1 cellular context compared by ENCODE assay signal in genomic region chr2:46535360-46535759, GRCh38.
TF ChIP-seq lines count a peak whose summit lies in the region.

No MANE protein-coding gene starts in this region.

TF ChIP-seq in GM12878, 131 proteins besides CTCF, POLR2A, EP300 and RAD21 (continued from another document and continues in another):
- TF ChIP-seq SPI1 (IDR thresholded peaks at IDR 0.05; ENCODE audit: borderline replicate concordance, insufficient read depth, low read depth, low read length) (peak; percentile 41; the same call in 1 of the 2 replicates), WRNIP1 (IDR thresholded peaks at IDR 0.05; ENCODE audit: borderline replicate concordance, low read depth, low read length) (no peak), JUND (IDR thresholded peaks at IDR 0.05; ENCODE audit: low read depth, low read length) (no peak), POU2F2 (IDR thresholded peaks at IDR 0.05; ENCODE audit: borderline replicate concordance, low read depth, low read length) (peak; percentile 25; the same call in 1 of the 3 replicates), IKZF2 (IDR thresholded peaks at IDR 0.05) (peak; percentile 56 to 82; a peak in 2 of 4 replicates), SREBF1 (IDR thresholded peaks at IDR 0.05; ENCODE audit: low read length) (no peak), ATF7 (IDR thresholded peaks at IDR 0.05; ENCODE audit: low read depth) (peak; percentile 84), MXI1 (IDR thresholded peaks at IDR 0.05; ENCODE audit: low read depth, low read length) (peak; percentile 70), RELA (IDR thresholded peaks at IDR 0.05; ENCODE audit: borderline replicate concordance, partially characterized antibody) (no peak), ZNF217 (IDR thresholded peaks at IDR 0.05) (no peak), GATAD2B (conservative IDR thresholded peaks at IDR 0.05; ENCODE audit: low read depth) (peak; percentile 82), CHD1 (IDR thresholded peaks at IDR 0.05; ENCODE audit: low read depth, low read length) (no peak), NR2F1 (conservative IDR thresholded peaks at IDR 0.05) (peak; percentile 82), ZNF622 (IDR thresholded peaks at IDR 0.05) (no peak), RBBP5 (conservative IDR thresholded peaks at IDR 0.05) (no peak), PRDM15 (CRISPR knock-in tag; IDR thresholded peaks at IDR 0.05) (no peak), EZH2 (IDR thresholded peaks at IDR 0.05; ENCODE audit: borderline replicate concordance, control insufficient read depth, low read depth, low read length) (no peak), MYC (IDR thresholded peaks at IDR 0.05; ENCODE audit: insufficient read depth, insufficient read length, insufficient replicate concordance, low read length, severe bottlenecking) (no peak), BACH1 (IDR thresholded peaks at IDR 0.05; ENCODE audit: borderline replicate concordance) (no peak; the same call in 1 of the 2 replicates), ZNF207 (IDR thresholded peaks at IDR 0.05; ENCODE audit: borderline replicate concordance) (no peak), MAX (IDR thresholded peaks at IDR 0.05; ENCODE audit: low read depth, low read length) (no peak), SMAD5 (IDR thresholded peaks at IDR 0.05; ENCODE audit: low read depth) (no peak), CEBPZ (IDR thresholded peaks at IDR 0.05; ENCODE audit: low read depth, low read length) (no peak), SIX5 (IDR thresholded peaks at IDR 0.05; ENCODE audit: low read depth, low read length, severe bottlenecking) (no peak), RAD51 (IDR thresholded peaks at IDR 0.05) (peak; percentile 88), MEF2A (IDR thresholded peaks at IDR 0.05; ENCODE audit: insufficient read depth, low read depth, low read length) (0 out of 2 replicates have a peak, but pooled peaks have one; percentile 40), IRF4 (IDR thresholded peaks at IDR 0.05; ENCODE audit: low read depth, low read length) (0 out of 2 replicates have a peak, but pooled peaks have one; percentile 14), SRF (IDR thresholded peaks at IDR 0.05; ENCODE audit: low read depth in 2 of 2, low read length in 2 of 2) (no peak), RELB (IDR thresholded peaks at IDR 0.05; ENCODE audit: low read depth) (peak; percentile 85), NBN (IDR thresholded peaks at IDR 0.05) (peak; percentile 91), JUNB (IDR thresholded peaks at IDR 0.05) (no peak), PAX5 (IDR thresholded peaks at IDR 0.05; ENCODE audit: borderline replicate concordance, low read depth, low read length) (peak; percentile 35; the same call in 1 of the 2 replicates), ZNF592 (IDR thresholded peaks at IDR 0.05) (0 out of 2 replicates have a peak, but pooled peaks have one; percentile 19), STAT1 (conservative IDR thresholded peaks at IDR 0.05) (no peak), ZBTB11 (CRISPR knock-in tag; IDR thresholded peaks at IDR 0.05) (no peak)
- TF ChIP-seq, protein P1, sequence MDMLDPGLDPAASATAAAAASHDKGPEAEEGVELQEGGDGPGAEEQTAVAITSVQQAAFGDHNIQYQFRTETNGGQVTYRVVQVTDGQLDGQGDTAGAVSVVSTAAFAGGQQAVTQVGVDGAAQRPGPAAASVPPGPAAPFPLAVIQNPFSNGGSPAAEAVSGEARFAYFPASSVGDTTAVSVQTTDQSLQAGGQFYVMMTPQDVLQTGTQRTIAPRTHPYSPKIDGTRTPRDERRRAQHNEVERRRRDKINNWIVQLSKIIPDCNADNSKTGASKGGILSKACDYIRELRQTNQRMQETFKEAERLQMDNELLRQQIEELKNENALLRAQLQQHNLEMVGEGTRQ (IDR thresholded peaks at IDR 0.05; ENCODE audit: borderline replicate concordance, low read depth, low read length), result peak; percentile 27; the same call in 1 of the 2 replicates
- TF ChIP-seq, protein P2, sequence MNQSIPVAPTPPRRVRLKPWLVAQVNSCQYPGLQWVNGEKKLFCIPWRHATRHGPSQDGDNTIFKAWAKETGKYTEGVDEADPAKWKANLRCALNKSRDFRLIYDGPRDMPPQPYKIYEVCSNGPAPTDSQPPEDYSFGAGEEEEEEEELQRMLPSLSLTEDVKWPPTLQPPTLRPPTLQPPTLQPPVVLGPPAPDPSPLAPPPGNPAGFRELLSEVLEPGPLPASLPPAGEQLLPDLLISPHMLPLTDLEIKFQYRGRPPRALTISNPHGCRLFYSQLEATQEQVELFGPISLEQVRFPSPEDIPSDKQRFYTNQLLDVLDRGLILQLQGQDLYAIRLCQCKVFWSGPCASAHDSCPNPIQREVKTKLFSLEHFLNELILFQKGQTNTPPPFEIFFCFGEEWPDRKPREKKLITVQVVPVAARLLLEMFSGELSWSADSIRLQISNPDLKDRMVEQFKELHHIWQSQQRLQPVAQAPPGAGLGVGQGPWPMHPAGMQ (IDR thresholded peaks at IDR 0.05; ENCODE audit: borderline replicate concordance), result no peak
- TF ChIP-seq, protein P3, sequence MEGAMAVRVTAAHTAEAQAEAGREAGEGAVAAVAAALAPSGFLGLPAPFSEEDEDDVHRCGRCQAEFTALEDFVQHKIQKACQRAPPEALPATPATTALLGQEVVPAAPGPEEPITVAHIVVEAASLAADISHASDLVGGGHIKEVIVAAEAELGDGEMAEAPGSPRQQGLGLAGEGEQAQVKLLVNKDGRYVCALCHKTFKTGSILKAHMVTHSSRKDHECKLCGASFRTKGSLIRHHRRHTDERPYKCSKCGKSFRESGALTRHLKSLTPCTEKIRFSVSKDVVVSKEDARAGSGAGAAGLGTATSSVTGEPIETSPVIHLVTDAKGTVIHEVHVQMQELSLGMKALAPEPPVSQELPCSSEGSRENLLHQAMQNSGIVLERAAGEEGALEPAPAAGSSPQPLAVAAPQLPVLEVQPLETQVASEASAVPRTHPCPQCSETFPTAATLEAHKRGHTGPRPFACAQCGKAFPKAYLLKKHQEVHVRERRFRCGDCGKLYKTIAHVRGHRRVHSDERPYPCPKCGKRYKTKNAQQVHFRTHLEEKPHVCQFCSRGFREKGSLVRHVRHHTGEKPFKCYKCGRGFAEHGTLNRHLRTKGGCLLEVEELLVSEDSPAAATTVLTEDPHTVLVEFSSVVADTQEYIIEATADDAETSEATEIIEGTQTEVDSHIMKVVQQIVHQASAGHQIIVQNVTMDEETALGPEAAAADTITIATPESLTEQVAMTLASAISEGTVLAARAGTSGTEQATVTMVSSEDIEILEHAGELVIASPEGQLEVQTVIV (IDR thresholded peaks at IDR 0.05; ENCODE audit: borderline replicate concordance, partially characterized antibody), result no peak
